ENCODE assay signal across 12 cellular contexts in genomic region chr14:28765169-28765906, GRCh38. TPM values are rescaled to one million over a fixed set of nuclear protein-coding genes. Genes with fewer than 3 reads are reported as not detected.
DNase-seq lines count a peak whose midpoint lies in the region; ATAC-seq and TF ChIP-seq lines count a peak whose summit lies in the region.
"Had no signal": no experiment of that assay in that cellular context is flagged by ENCODE, and none has a peak within 500 bp of the region (broad histone marks: within the 10 kb centered on the region; RNA-seq: fewer than 3 reads in every experiment).

No MANE protein-coding gene starts in this region.

- H3K9ac ChIP-seq in iPS-20b (ENCODE audit: low read depth, low read length), result no peak overlapping the region; the same call in 1 of the 2 replicates

- peak overlapping the region; percentile 28 for H3K27ac Mint-ChIP-seq in activated naive CD4-positive, alpha-beta T cell treated with anti-CD3 and anti-CD28 coated beads, Interleukin-2, amount 10 ng/mL, durations not matched to agents 7 days and 5 days
- no peak overlapping the region for H3K27ac Mint-ChIP-seq in T-helper 17 cell
- H3K27ac Mint-ChIP-seq: CD8-positive, alpha-beta T cell had no signal

- no peak for TF ChIP-seq CTCF in thoracic aorta (IDR thresholded peaks at IDR 0.05)

- H3K27ac ChIP-seq in iPS-20b (ENCODE audit: low read length) (no peak overlapping the region), thoracic aorta (no peak overlapping the region)
- H3K27ac ChIP-seq: tibial nerve had no signal

- peak overlapping the region; percentile 41 for H3K4me3 Mint-ChIP-seq in activated naive CD4-positive, alpha-beta T cell treated with anti-CD3 and anti-CD28 coated beads, Interleukin-2, amount 10 ng/mL, durations not matched to agents 7 days and 5 days
- H3K4me3 Mint-ChIP-seq in T-helper 17 cell, result peak overlapping the region; percentile 49

- H3K4me1 ChIP-seq in iPS-20b (ENCODE audit: insufficient read depth, low read length) (no peaks in the 10 kb centered on the region), thoracic aorta (ENCODE audit: control insufficient read depth in 1 of 2, low read depth in 2 of 2) (peaks cover 12 to 13% of the 10 kb centered on the region in 2 donors)

- peaks cover 11% of the 10 kb centered on the region for H3K36me3 Mint-ChIP-seq in activated naive CD4-positive, alpha-beta T cell treated with anti-CD3 and anti-CD28 coated beads, Interleukin-2, amount 10 ng/mL, durations not matched to agents 7 days and 5 days
- peaks cover 7% of the 10 kb centered on the region for H3K36me3 Mint-ChIP-seq in T-helper 17 cell (ENCODE audit: low read depth)
- H3K36me3 Mint-ChIP-seq: CD8-positive, alpha-beta T cell had no signal

- peaks cover 3% of the 10 kb centered on the region for H3K4me1 Mint-ChIP-seq in activated naive CD4-positive, alpha-beta T cell treated with anti-CD3 and anti-CD28 coated beads, Interleukin-2, amount 10 ng/mL, durations not matched to agents 7 days and 5 days
- peaks cover 5% of the 10 kb centered on the region for H3K4me1 Mint-ChIP-seq in T-helper 17 cell

- peaks cover 89% of the 10 kb centered on the region for H3K27me3 ChIP-seq in iPS-20b (ENCODE audit: insufficient read depth, low read length)
- H3K27me3 ChIP-seq in thoracic aorta (replicated peaks; ENCODE audit: insufficient read depth), result peaks cover 12% of the 10 kb centered on the region

- DNase-seq in activated naive CD4-positive, alpha-beta T cell treated with anti-CD3 and anti-CD28 coated beads, Interleukin-2, amount 10 ng/mL, durations not matched to agents 7 days and 5 days, result no peak
- no peak for DNase-seq in activated naive CD4-positive, alpha-beta T cell treated with Interleukin-2 at 50 U/mL for 16 hours
- DNase-seq in T-helper 17 cell (no peak), thoracic aorta (ENCODE audit: low spot score) (no peak), medulla oblongata (ENCODE audit: extremely low spot score) (no peak), GM19238 (ENCODE audit: insufficient read length, low spot score) (no peak), D341Med (ENCODE audit: low spot score) (no peak)
- DNase-seq: activated CD4-positive, alpha-beta T cell treated with anti-CD3 and anti-CD28 coated beads for 48 hours; CD8-positive, alpha-beta T cell; NCI-H526 had no signal

- no peaks in the 10 kb centered on the region for H3K9me3 ChIP-seq in T-helper 17 cell (ENCODE audit: control insufficient read depth, low read length, poor library complexity, severe bottlenecking)
- peaks cover 2% of the 10 kb centered on the region; the same call in 1 of the 2 replicates for H3K9me3 ChIP-seq in iPS-20b (ENCODE audit: insufficient read depth, low read depth, low read length)
- H3K9me3 ChIP-seq in thoracic aorta, result no peaks in the 10 kb centered on the region

- ATAC-seq in T-helper 17 cell, result no peak
- no peak for ATAC-seq in thoracic aorta (ENCODE audit: insufficient number of reproducible peaks, low FRiP score, low read depth)
- ATAC-seq: CD8-positive, alpha-beta T cell had no signal

- CTCF ChIA-PET in activated naive CD4-positive, alpha-beta T cell treated with anti-CD3 and anti-CD28 coated beads, Interleukin-2, amount 10 ng/mL, durations not matched to agents 7 days and 5 days (lab: Charles Lee), result no interaction called here

- peaks cover 5% of the 10 kb centered on the region for H3K9me3 Mint-ChIP-seq in activated naive CD4-positive, alpha-beta T cell treated with anti-CD3 and anti-CD28 coated beads, Interleukin-2, amount 10 ng/mL, durations not matched to agents 7 days and 5 days
- H3K9me3 Mint-ChIP-seq: CD8-positive, alpha-beta T cell had no signal

- H3K4me3 ChIP-seq in iPS-20b (ENCODE audit: low read length), result peak overlapping the region; percentile 68
- H3K4me3 ChIP-seq in thoracic aorta, result peak overlapping the region; percentile 70

- H3K27me3 Mint-ChIP-seq in activated naive CD4-positive, alpha-beta T cell treated with anti-CD3 and anti-CD28 coated beads, Interleukin-2, amount 10 ng/mL, durations not matched to agents 7 days and 5 days, result peaks cover 69% of the 10 kb centered on the region
- H3K27me3 Mint-ChIP-seq in T-helper 17 cell, result peaks cover 48% of the 10 kb centered on the region

- H3K36me3 ChIP-seq in iPS-20b (ENCODE audit: insufficient read depth, low read depth, low read length) (no peaks in the 10 kb centered on the region), thoracic aorta (no peaks in the 10 kb centered on the region)
- H3K36me3 ChIP-seq: tibial nerve had no signal

RNA-seq across cellular contexts. Expression of gene FOXG1, which starts 1.2 kb away (rescaled TPM):
- total RNA-seq in T-helper 17 cell (not detected), thoracic aorta (under 1 TPM in 1 of 2 donors, not detected in 1; 0.28 TPM)
- total RNA-seq: CD8-positive, alpha-beta T cell; tibial nerve had no signal
